28 cellular contexts compared by ENCODE assay signal in the genomic region with DNA sequence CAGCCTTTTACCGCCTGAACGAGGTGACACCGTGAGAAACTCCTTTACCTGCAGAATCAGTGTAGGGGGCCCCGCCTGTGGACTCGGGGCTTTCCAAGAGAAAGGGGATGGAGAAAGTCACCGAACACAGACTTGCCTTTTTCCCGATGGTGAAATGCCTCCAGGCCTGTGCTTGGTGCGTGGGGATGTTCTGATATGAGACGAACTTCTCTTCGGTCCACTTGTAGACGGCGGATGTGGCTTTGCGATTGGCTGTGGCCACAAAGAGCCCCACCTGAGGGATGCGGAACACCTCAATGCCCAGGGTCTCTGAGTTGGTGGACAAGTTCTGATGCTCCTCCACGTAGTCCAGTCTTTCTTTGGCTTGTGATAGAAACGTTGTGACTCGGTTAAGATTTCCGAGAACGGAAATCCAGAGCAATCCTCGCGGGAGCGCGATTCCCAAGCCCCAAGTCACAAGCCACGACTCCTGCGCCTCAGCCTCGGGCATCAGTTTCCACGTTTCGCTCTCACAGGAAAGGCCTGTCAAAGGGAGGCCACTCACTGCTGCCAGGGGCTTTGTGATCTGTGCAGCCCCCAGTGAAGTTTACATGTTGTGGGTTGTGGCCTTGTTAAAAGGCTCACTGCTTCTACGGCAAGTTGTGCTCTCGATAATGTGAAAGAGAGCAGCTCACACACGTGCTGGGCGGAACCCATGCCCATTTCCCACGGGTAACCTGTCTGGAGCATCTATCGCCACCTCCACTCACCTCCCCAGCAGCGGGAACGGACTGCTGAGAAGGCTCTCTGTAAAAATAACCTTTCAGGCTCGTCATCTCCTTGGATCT. TPM values are rescaled to one million over a fixed set of nuclear protein-coding genes. Genes with fewer than 3 reads are reported as not detected.
A peak's percentile ranks its signal among the peaks of the same experiment; 100 is the strongest.
DNase-seq lines count a peak whose midpoint lies in the region; ATAC-seq and TF ChIP-seq lines count a peak whose summit lies in the region.
"Had no signal": no experiment of that assay in that cellular context is flagged by ENCODE, and none has a peak within 500 bp of the region (broad histone marks: within the 10 kb centered on the region; RNA-seq: fewer than 3 reads in every experiment).

No MANE protein-coding gene starts in this region.

- H3K27me3 ChIP-seq in psoas muscle (ENCODE audit: insufficient read depth in 3 of 3, low read length in 2 of 3) = peaks cover 0 to 20% (median 2%) of the 10 kb centered on the region in 3 donors
- H3K27me3 ChIP-seq in esophagus muscularis mucosa = peaks cover 0 to 42% (median 0%) of the 10 kb centered on the region in 4 donors
- H3K27me3 ChIP-seq: neutrophil, thyroid gland had no signal

- H3K4me1 ChIP-seq in psoas muscle (no peaks in the 10 kb centered on the region), esophagus muscularis mucosa (no peaks in the 10 kb centered on the region)
- H3K4me1 ChIP-seq: thyroid gland had no signal

- WGBS in psoas muscle, 3 donors = 83 to 88% (median 86%) methylated on average over 37 of the region's 37 CpGs
- 90% methylated on average over 32 of the region's 37 CpGs for WGBS in esophagus muscularis mucosa

- no peaks in the 10 kb centered on the region for H3K36me3 Mint-ChIP-seq in chondrocyte (ENCODE audit: low read depth)
- no peaks in the 10 kb centered on the region for H3K36me3 Mint-ChIP-seq in stimulated activated naive B cell treated with anti-CD40 and anti-IgM and Interleukin-4, amounts not matched to agents 10 μg/mL and 1 μg/mL and 100 μg/mL, for 72 hours
- H3K36me3 Mint-ChIP-seq: activated CD8-positive, alpha-beta memory T cell treated with anti-CD3 and anti-CD28 coated beads, Interleukin-2, amount 10 ng/mL, durations not matched to agents 7 days and 5 days; activated naive CD8-positive, alpha-beta T cell; memory B cell had no signal

- no peak for ATAC-seq in psoas muscle
- no peak for ATAC-seq in stimulated activated naive B cell treated with anti-CD40 and anti-IgM and Interleukin-4, amounts not matched to agents 10 μg/mL and 1 μg/mL and 100 μg/mL, for 72 hours (replicated peaks)
- ATAC-seq: activated CD8-positive, alpha-beta memory T cell treated with anti-CD3 and anti-CD28 coated beads, Interleukin-2, amount 10 ng/mL, durations not matched to agents 7 days and 5 days; stimulated activated naive CD8-positive, alpha-beta T cell treated with anti-CD3 and anti-CD28 coated beads, Interleukin-15, amount 100 ng/mL, for 72 hours had no signal

- TF ChIP-seq POLR2A in esophagus muscularis mucosa (IDR thresholded peaks at IDR 0.05; ENCODE audit: low read depth) = no peak

- H3K27me3 Mint-ChIP-seq in chondrocyte (ENCODE audit: low read depth) = peaks cover 13% of the 10 kb centered on the region
- peaks cover 7 to 16% of the 10 kb centered on the region in 2 donors for H3K27me3 Mint-ChIP-seq in stimulated activated naive B cell treated with anti-CD40 and anti-IgM and Interleukin-4, amounts not matched to agents 10 μg/mL and 1 μg/mL and 100 μg/mL, for 72 hours
- H3K27me3 Mint-ChIP-seq: activated CD4-positive, alpha-beta T cell treated with anti-CD3 and anti-CD28 coated beads, Interleukin-2, amount 10 ng/mL, durations not matched to agents 7 days and 5 days; activated CD8-positive, alpha-beta memory T cell treated with anti-CD3 and anti-CD28 coated beads, Interleukin-2, amount 10 ng/mL, durations not matched to agents 7 days and 5 days; activated naive CD8-positive, alpha-beta T cell; stimulated activated naive CD8-positive, alpha-beta T cell treated with anti-CD3 and anti-CD28 coated beads, Interleukin-15, amount 100 ng/mL, for 72 hours had no signal

- H3K36me3 ChIP-seq in psoas muscle (ENCODE audit: insufficient read depth in 1 of 2, low read depth in 1 of 2) (no peaks in the 10 kb centered on the region), esophagus muscularis mucosa (no peaks in the 10 kb centered on the region)
- H3K36me3 ChIP-seq: neutrophil, thyroid gland had no signal

- TF ChIP-seq EP300 in esophagus muscularis mucosa (IDR thresholded peaks at IDR 0.05) = no peak

- no peak overlapping the region for H3K27ac ChIP-seq in psoas muscle
- no peak overlapping the region for H3K27ac ChIP-seq in esophagus muscularis mucosa (replicated peaks in 1 of 4)
- H3K27ac ChIP-seq: coronary artery, neutrophil, thyroid gland had no signal

- no peak overlapping the region for H3K4me3 ChIP-seq in psoas muscle
- H3K4me3 ChIP-seq in esophagus muscularis mucosa = no peak overlapping the region
- H3K4me3 ChIP-seq: coronary artery, thyroid gland had no signal

- no peak for TF ChIP-seq CTCF in chondrocyte (IDR thresholded peaks at IDR 0.05)
- no peak for TF ChIP-seq CTCF in psoas muscle (IDR thresholded peaks at IDR 0.05)
- TF ChIP-seq CTCF in esophagus muscularis mucosa (IDR thresholded peaks at IDR 0.05) = no peak

- no peaks in the 10 kb centered on the region for H3K4me1 Mint-ChIP-seq in chondrocyte (ENCODE audit: low read depth)
- H3K4me1 Mint-ChIP-seq in stimulated activated naive B cell treated with anti-CD40 and anti-IgM and Interleukin-4, amounts not matched to agents 10 μg/mL and 1 μg/mL and 100 μg/mL, for 72 hours = no peaks in the 10 kb centered on the region
- H3K4me1 Mint-ChIP-seq: activated CD4-positive, alpha-beta T cell treated with anti-CD3 and anti-CD28 coated beads, Interleukin-2, amount 10 ng/mL, durations not matched to agents 7 days and 5 days; activated CD8-positive, alpha-beta memory T cell treated with anti-CD3 and anti-CD28 coated beads, Interleukin-2, amount 10 ng/mL, durations not matched to agents 7 days and 5 days; stimulated activated naive CD8-positive, alpha-beta T cell treated with anti-CD3 and anti-CD28 coated beads, Interleukin-15, amount 100 ng/mL, for 72 hours had no signal

- peak; percentile 54 for DNase-seq in activated effector memory CD4-positive, alpha-beta T cell treated with anti-CD3 and anti-CD28 coated beads, Interleukin-2, amount 50 U/mL, for 16 hours
- no peak for DNase-seq in activated effector memory CD4-positive, alpha-beta T cell treated with Interleukin-2 at 50 U/mL for 16 hours
- DNase-seq in chondrocyte (ENCODE audit: low spot score) (peak; percentile 51), psoas muscle (peak; percentile 4 to 27), esophagus muscularis mucosa (ENCODE audit: extremely low spot score) (no peak)
- DNase-seq in stimulated activated naive B cell treated with anti-CD40 and anti-IgM and Interleukin-4, amounts not matched to agents 10 μg/mL and 1 μg/mL and 100 μg/mL, for 72 hours = no peak
- DNase-seq: activated CD4-positive, alpha-beta T cell treated with anti-CD3 and anti-CD28 coated beads, Interleukin-2, amount 10 ng/mL, durations not matched to agents 7 days and 5 days; activated CD8-positive, alpha-beta memory T cell treated with anti-CD3 and anti-CD28 coated beads, Interleukin-2, amount 10 ng/mL, durations not matched to agents 7 days and 5 days; anterior cingulate cortex; DND-41; effector memory CD4-positive, alpha-beta T cell; HCEC 1CT; NCI-H1092; NCI-H1694 treated with DMSO at 0.1 percent for 48 hours; NCI-H510A; stimulated activated naive CD8-positive, alpha-beta T cell treated with anti-CD3 and anti-CD28 coated beads, Interleukin-15, amount 100 ng/mL, for 72 hours; thyroid gland had no signal

- no peak overlapping the region for H3K4me3 Mint-ChIP-seq in chondrocyte (ENCODE audit: unreplicated experiment)
- no peak overlapping the region for H3K4me3 Mint-ChIP-seq in stimulated activated naive B cell treated with anti-CD40 and anti-IgM and Interleukin-4, amounts not matched to agents 10 μg/mL and 1 μg/mL and 100 μg/mL, for 72 hours
- H3K4me3 Mint-ChIP-seq: activated CD4-positive, alpha-beta T cell treated with anti-CD3 and anti-CD28 coated beads, Interleukin-2, amount 10 ng/mL, durations not matched to agents 7 days and 5 days; activated CD8-positive, alpha-beta memory T cell treated with anti-CD3 and anti-CD28 coated beads, Interleukin-2, amount 10 ng/mL, durations not matched to agents 7 days and 5 days; activated naive CD8-positive, alpha-beta T cell; activated T-helper 1 cell treated with anti-CD3 and anti-CD28 coated beads, Interleukin-12 subunit alpha, Interleukin-12 subunit beta, Interleukin-2, Interleukin-4 antibody, amounts not matched to agents 30 ng/mL and 10 ng/mL and 1 ng/mL, durations not matched to agents 14 hours and 24 hours and 36 hours; memory B cell; stimulated activated naive CD8-positive, alpha-beta T cell treated with anti-CD3 and anti-CD28 coated beads, Interleukin-15, amount 100 ng/mL, for 72 hours had no signal

- H3K9me3 ChIP-seq in psoas muscle = no peaks in the 10 kb centered on the region
- H3K9me3 ChIP-seq in esophagus muscularis mucosa = no peaks in the 10 kb centered on the region
- H3K9me3 ChIP-seq: neutrophil, thyroid gland had no signal

- intact Hi-C loops in psoas muscle (cut with DNase I) = no loop called here
- intact Hi-C loops in esophagus muscularis mucosa (cut with DNase I) = no loop called here

- no peak overlapping the region for H3K27ac Mint-ChIP-seq in chondrocyte (ENCODE audit: unreplicated experiment)
- H3K27ac Mint-ChIP-seq in stimulated activated naive B cell treated with anti-CD40 and anti-IgM and Interleukin-4, amounts not matched to agents 10 μg/mL and 1 μg/mL and 100 μg/mL, for 72 hours = no peak overlapping the region
- H3K27ac Mint-ChIP-seq: activated CD4-positive, alpha-beta T cell treated with anti-CD3 and anti-CD28 coated beads, Interleukin-2, amount 10 ng/mL, durations not matched to agents 7 days and 5 days; activated CD8-positive, alpha-beta memory T cell treated with anti-CD3 and anti-CD28 coated beads, Interleukin-2, amount 10 ng/mL, durations not matched to agents 7 days and 5 days; activated naive CD8-positive, alpha-beta T cell; activated T-helper 1 cell treated with anti-CD3 and anti-CD28 coated beads, Interleukin-12 subunit alpha, Interleukin-12 subunit beta, Interleukin-2, Interleukin-4 antibody, amounts not matched to agents 30 ng/mL and 10 ng/mL and 1 ng/mL, durations not matched to agents 14 hours and 24 hours and 36 hours; memory B cell; progenitor cell of endocrine pancreas; stimulated activated naive CD8-positive, alpha-beta T cell treated with anti-CD3 and anti-CD28 coated beads, Interleukin-15, amount 100 ng/mL, for 72 hours had no signal

- H3K9me3 Mint-ChIP-seq in chondrocyte (ENCODE audit: low read depth) = no peaks in the 10 kb centered on the region
- H3K9me3 Mint-ChIP-seq in stimulated activated naive B cell treated with anti-CD40 and anti-IgM and Interleukin-4, amounts not matched to agents 10 μg/mL and 1 μg/mL and 100 μg/mL, for 72 hours = no peaks in the 10 kb centered on the region
- H3K9me3 Mint-ChIP-seq: activated T-helper 1 cell treated with anti-CD3 and anti-CD28 coated beads, Interleukin-12 subunit alpha, Interleukin-12 subunit beta, Interleukin-2, Interleukin-4 antibody, amounts not matched to agents 30 ng/mL and 10 ng/mL and 1 ng/mL, durations not matched to agents 14 hours and 24 hours and 36 hours; stimulated activated naive CD8-positive, alpha-beta T cell treated with anti-CD3 and anti-CD28 coated beads, Interleukin-15, amount 100 ng/mL, for 72 hours had no signal

RNA-seq across cellular contexts. Expression of a gene that starts 12.6 kb away (rescaled TPM):
- total RNA-seq in chondrocyte = not detected in 3 replicates
- total RNA-seq in psoas muscle = not detected
- not detected for polyA plus RNA-seq in psoas muscle
- not detected for total RNA-seq in esophagus muscularis mucosa
- total RNA-seq: A172; activated CD4-positive, alpha-beta T cell treated with anti-CD3 and anti-CD28 coated beads, Interleukin-2, amount 10 ng/mL, durations not matched to agents 7 days and 5 days; activated CD8-positive, alpha-beta memory T cell treated with anti-CD3 and anti-CD28 coated beads, Interleukin-2, amount 10 ng/mL, durations not matched to agents 7 days and 5 days; activated T-helper 1 cell treated with anti-CD3 and anti-CD28 coated beads, Interleukin-12 subunit alpha, Interleukin-12 subunit beta, Interleukin-2, Interleukin-4 antibody, amounts not matched to agents 30 ng/mL and 10 ng/mL and 1 ng/mL, durations not matched to agents 14 hours and 24 hours and 36 hours; epithelial cell of proximal tubule; progenitor cell of endocrine pancreas; skeletal muscle tissue; T-helper 2 cell treated with Interferon-gamma antibody and Interleukin-4, amounts not matched to agents 100 ng/mL and 5 ng/mL, for 36 hours; thyroid gland had no signal

RNA-seq across cellular contexts. Expression of a gene that starts 23.9 kb away (rescaled TPM):
- not detected in 3 replicates for total RNA-seq in chondrocyte
- not detected for total RNA-seq in psoas muscle
- polyA plus RNA-seq in psoas muscle = not detected
- total RNA-seq in esophagus muscularis mucosa = not detected
- total RNA-seq: A172; activated CD4-positive, alpha-beta T cell treated with anti-CD3 and anti-CD28 coated beads, Interleukin-2, amount 10 ng/mL, durations not matched to agents 7 days and 5 days; activated CD8-positive, alpha-beta memory T cell treated with anti-CD3 and anti-CD28 coated beads, Interleukin-2, amount 10 ng/mL, durations not matched to agents 7 days and 5 days; activated T-helper 1 cell treated with anti-CD3 and anti-CD28 coated beads, Interleukin-12 subunit alpha, Interleukin-12 subunit beta, Interleukin-2, Interleukin-4 antibody, amounts not matched to agents 30 ng/mL and 10 ng/mL and 1 ng/mL, durations not matched to agents 14 hours and 24 hours and 36 hours; epithelial cell of proximal tubule; OCI-LY7; progenitor cell of endocrine pancreas; skeletal muscle tissue; T-helper 2 cell treated with Interferon-gamma antibody and Interleukin-4, amounts not matched to agents 100 ng/mL and 5 ng/mL, for 36 hours; thyroid gland had no signal

RNA-seq across cellular contexts. Expression of a gene that starts 31.2 kb away (rescaled TPM):
- total RNA-seq in chondrocyte = not detected in 3 replicates
- total RNA-seq in psoas muscle = not detected
- polyA plus RNA-seq in psoas muscle = not detected
- total RNA-seq in esophagus muscularis mucosa = not detected
- total RNA-seq: A172; activated CD4-positive, alpha-beta T cell treated with anti-CD3 and anti-CD28 coated beads, Interleukin-2, amount 10 ng/mL, durations not matched to agents 7 days and 5 days; activated CD8-positive, alpha-beta memory T cell treated with anti-CD3 and anti-CD28 coated beads, Interleukin-2, amount 10 ng/mL, durations not matched to agents 7 days and 5 days; activated T-helper 1 cell treated with anti-CD3 and anti-CD28 coated beads, Interleukin-12 subunit alpha, Interleukin-12 subunit beta, Interleukin-2, Interleukin-4 antibody, amounts not matched to agents 30 ng/mL and 10 ng/mL and 1 ng/mL, durations not matched to agents 14 hours and 24 hours and 36 hours; epithelial cell of proximal tubule; OCI-LY7; progenitor cell of endocrine pancreas; skeletal muscle tissue; T-helper 2 cell treated with Interferon-gamma antibody and Interleukin-4, amounts not matched to agents 100 ng/mL and 5 ng/mL, for 36 hours; thyroid gland had no signal

RNA-seq across cellular contexts. Expression of a gene that starts 46.2 kb away (rescaled TPM):
- total RNA-seq in chondrocyte = not detected in 3 replicates
- not detected for total RNA-seq in psoas muscle
- polyA plus RNA-seq in psoas muscle = not detected
- not detected for total RNA-seq in esophagus muscularis mucosa
- total RNA-seq: A172; activated CD4-positive, alpha-beta T cell treated with anti-CD3 and anti-CD28 coated beads, Interleukin-2, amount 10 ng/mL, durations not matched to agents 7 days and 5 days; activated CD8-positive, alpha-beta memory T cell treated with anti-CD3 and anti-CD28 coated beads, Interleukin-2, amount 10 ng/mL, durations not matched to agents 7 days and 5 days; activated T-helper 1 cell treated with anti-CD3 and anti-CD28 coated beads, Interleukin-12 subunit alpha, Interleukin-12 subunit beta, Interleukin-2, Interleukin-4 antibody, amounts not matched to agents 30 ng/mL and 10 ng/mL and 1 ng/mL, durations not matched to agents 14 hours and 24 hours and 36 hours; epithelial cell of proximal tubule; OCI-LY7; progenitor cell of endocrine pancreas; skeletal muscle tissue; T-helper 2 cell treated with Interferon-gamma antibody and Interleukin-4, amounts not matched to agents 100 ng/mL and 5 ng/mL, for 36 hours; thyroid gland had no signal

RNA-seq across cellular contexts. Expression of a gene that starts 53.0 kb away (rescaled TPM):
- not detected in 3 replicates for total RNA-seq in chondrocyte
- not detected for total RNA-seq in psoas muscle
- polyA plus RNA-seq in psoas muscle = not detected
- not detected for total RNA-seq in esophagus muscularis mucosa
- total RNA-seq: A172; activated CD4-positive, alpha-beta T cell treated with anti-CD3 and anti-CD28 coated beads, Interleukin-2, amount 10 ng/mL, durations not matched to agents 7 days and 5 days; activated CD8-positive, alpha-beta memory T cell treated with anti-CD3 and anti-CD28 coated beads, Interleukin-2, amount 10 ng/mL, durations not matched to agents 7 days and 5 days; activated T-helper 1 cell treated with anti-CD3 and anti-CD28 coated beads, Interleukin-12 subunit alpha, Interleukin-12 subunit beta, Interleukin-2, Interleukin-4 antibody, amounts not matched to agents 30 ng/mL and 10 ng/mL and 1 ng/mL, durations not matched to agents 14 hours and 24 hours and 36 hours; epithelial cell of proximal tubule; OCI-LY7; progenitor cell of endocrine pancreas; skeletal muscle tissue; T-helper 2 cell treated with Interferon-gamma antibody and Interleukin-4, amounts not matched to agents 100 ng/mL and 5 ng/mL, for 36 hours had no signal

Comparison
In these comparisons a context has a peak if more than half of its experiments do, and no peak if none do; other contexts are left out.
1. DNase-seq: peak in activated effector memory CD4-positive, alpha-beta T cell treated with anti-CD3 and anti-CD28 coated beads, Interleukin-2, amount 50 U/mL, for 16 hours (single experiment), chondrocyte (single experiment) and psoas muscle (2 of 2); none in activated effector memory CD4-positive, alpha-beta T cell treated with Interleukin-2 at 50 U/mL for 16 hours (single experiment), stimulated activated naive B cell treated with anti-CD40 and anti-IgM and Interleukin-4, amounts not matched to agents 10 μg/mL and 1 μg/mL and 100 μg/mL, for 72 hours (single experiment) and esophagus muscularis mucosa (single experiment).